ENCODE assay signal across 2 cellular contexts in the genomic region with DNA sequence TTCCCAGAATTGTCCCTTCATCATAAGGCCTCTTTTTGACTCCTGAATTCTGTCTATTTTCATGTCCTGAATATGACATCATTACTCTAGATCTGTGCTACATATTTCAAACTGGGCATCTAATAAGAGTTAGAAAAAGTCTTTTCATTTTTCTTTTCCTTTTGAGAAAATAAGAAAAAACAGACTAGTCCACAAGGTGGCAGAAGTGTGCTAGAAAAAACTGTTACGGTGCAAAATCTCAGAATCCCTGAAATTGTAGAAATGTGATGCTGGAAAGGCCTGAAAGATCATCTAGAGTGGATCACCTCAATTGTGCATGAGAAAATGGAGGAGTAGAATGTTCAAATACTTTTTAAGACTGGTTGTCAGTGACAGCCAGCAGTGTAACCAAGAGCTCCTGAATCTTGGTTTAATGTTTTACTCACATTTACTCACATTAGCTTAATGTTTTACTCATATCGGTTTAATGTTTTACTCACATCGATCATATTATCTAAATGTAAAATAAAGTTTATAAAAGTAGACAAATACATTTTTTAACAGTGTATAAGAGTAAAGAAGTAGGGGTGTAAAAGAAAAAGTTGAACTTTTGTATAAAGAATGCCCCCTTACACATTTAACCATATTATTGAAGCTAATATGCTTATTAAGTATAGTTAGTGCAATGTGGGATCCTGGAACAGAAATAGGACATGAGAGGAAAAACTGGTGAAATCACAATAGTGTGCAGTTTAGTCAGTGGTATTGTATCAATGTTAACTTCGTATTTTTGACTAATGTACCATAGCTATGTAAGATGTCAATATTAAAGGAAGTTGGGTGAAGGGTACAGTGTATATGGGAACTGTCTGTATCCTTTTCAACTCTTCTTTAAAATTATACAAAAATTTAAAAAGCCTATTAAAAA.
A peak's percentile ranks its signal among the peaks of the same experiment; 100 is the strongest.
TF ChIP-seq lines count a peak whose summit lies in the region.

No MANE protein-coding gene starts in this region.

TF ChIP-seq in Ishikawa, 13 proteins besides CTCF, POLR2A, EP300 and RAD21:
- TF ChIP-seq CREB1 (IDR thresholded peaks at IDR 0.05; ENCODE audit: low read depth) (no peak), EGR1 (IDR thresholded peaks at IDR 0.05) (no peak), CEBPB (IDR thresholded peaks at IDR 0.05) (no peak), YY1 (IDR thresholded peaks at IDR 0.05; ENCODE audit: low read depth) (no peak), TAF1 (IDR thresholded peaks at IDR 0.05; ENCODE audit: low read depth) (no peak), TEAD4 (IDR thresholded peaks at IDR 0.05) (no peak), ZBTB7A (IDR thresholded peaks at IDR 0.05; ENCODE audit: low read depth) (no peak), TCF12 (IDR thresholded peaks at IDR 0.05; ENCODE audit: low read depth) (no peak), NFIC (IDR thresholded peaks at IDR 0.05) (no peak), FOXM1 (IDR thresholded peaks at IDR 0.05; ENCODE audit: borderline replicate concordance, low read depth) (no peak)
- TF ChIP-seq, protein P1, sequence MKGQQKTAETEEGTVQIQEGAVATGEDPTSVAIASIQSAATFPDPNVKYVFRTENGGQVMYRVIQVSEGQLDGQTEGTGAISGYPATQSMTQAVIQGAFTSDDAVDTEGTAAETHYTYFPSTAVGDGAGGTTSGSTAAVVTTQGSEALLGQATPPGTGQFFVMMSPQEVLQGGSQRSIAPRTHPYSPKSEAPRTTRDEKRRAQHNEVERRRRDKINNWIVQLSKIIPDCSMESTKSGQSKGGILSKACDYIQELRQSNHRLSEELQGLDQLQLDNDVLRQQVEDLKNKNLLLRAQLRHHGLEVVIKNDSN (IDR thresholded peaks at IDR 0.05): no peak
- TF ChIP-seq, protein P2, sequence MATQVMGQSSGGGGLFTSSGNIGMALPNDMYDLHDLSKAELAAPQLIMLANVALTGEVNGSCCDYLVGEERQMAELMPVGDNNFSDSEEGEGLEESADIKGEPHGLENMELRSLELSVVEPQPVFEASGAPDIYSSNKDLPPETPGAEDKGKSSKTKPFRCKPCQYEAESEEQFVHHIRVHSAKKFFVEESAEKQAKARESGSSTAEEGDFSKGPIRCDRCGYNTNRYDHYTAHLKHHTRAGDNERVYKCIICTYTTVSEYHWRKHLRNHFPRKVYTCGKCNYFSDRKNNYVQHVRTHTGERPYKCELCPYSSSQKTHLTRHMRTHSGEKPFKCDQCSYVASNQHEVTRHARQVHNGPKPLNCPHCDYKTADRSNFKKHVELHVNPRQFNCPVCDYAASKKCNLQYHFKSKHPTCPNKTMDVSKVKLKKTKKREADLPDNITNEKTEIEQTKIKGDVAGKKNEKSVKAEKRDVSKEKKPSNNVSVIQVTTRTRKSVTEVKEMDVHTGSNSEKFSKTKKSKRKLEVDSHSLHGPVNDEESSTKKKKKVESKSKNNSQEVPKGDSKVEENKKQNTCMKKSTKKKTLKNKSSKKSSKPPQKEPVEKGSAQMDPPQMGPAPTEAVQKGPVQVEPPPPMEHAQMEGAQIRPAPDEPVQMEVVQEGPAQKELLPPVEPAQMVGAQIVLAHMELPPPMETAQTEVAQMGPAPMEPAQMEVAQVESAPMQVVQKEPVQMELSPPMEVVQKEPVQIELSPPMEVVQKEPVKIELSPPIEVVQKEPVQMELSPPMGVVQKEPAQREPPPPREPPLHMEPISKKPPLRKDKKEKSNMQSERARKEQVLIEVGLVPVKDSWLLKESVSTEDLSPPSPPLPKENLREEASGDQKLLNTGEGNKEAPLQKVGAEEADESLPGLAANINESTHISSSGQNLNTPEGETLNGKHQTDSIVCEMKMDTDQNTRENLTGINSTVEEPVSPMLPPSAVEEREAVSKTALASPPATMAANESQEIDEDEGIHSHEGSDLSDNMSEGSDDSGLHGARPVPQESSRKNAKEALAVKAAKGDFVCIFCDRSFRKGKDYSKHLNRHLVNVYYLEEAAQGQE (IDR thresholded peaks at IDR 0.05; ENCODE audit: low read depth): no peak
- TF ChIP-seq, protein P3, sequence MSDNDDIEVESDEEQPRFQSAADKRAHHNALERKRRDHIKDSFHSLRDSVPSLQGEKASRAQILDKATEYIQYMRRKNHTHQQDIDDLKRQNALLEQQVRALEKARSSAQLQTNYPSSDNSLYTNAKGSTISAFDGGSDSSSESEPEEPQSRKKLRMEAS (IDR thresholded peaks at IDR 0.05): no peak

TF ChIP-seq in HepG2, 621 proteins besides CTCF, POLR2A, EP300 and RAD21:
- TF ChIP-seq CEBPG (CRISPR knock-in tag; IDR thresholded peaks at IDR 0.05) (no peak), RXRB (CRISPR knock-in tag; IDR thresholded peaks at IDR 0.05; ENCODE audit: borderline replicate concordance) (no peak), TCF7L2 (IDR thresholded peaks at IDR 0.05; ENCODE audit: low read depth, low read length) (no peak), MEIS2 (CRISPR knock-in tag; IDR thresholded peaks at IDR 0.05) (no peak), FOXA3 (CRISPR knock-in tag; IDR thresholded peaks at IDR 0.05) (no peak), HNRNPUL1 (IDR thresholded peaks at IDR 0.05; ENCODE audit: low read depth, low read length) (peak; percentile 54; the same call in 1 of the 2 replicates), STAG1 (CRISPR knock-in tag; IDR thresholded peaks at IDR 0.05) (peak; percentile 16; the same call in 1 of the 2 replicates), ASH2L (IDR thresholded peaks at IDR 0.05; ENCODE audit: insufficient read length, low read depth, low read length) (no peak), ZNF451 (CRISPR knock-in tag; IDR thresholded peaks at IDR 0.05) (no peak), ZNF549 (CRISPR knock-in tag; IDR thresholded peaks at IDR 0.05) (no peak), CREB1 (IDR thresholded peaks at IDR 0.05) (no peak), CREB1 (CRISPR knock-in tag; IDR thresholded peaks at IDR 0.05) (no peak), RBM22 (optimal IDR thresholded peaks at IDR 0.05; ENCODE audit: low read length) (no peak), ZSCAN31 (CRISPR knock-in tag; IDR thresholded peaks at IDR 0.05; ENCODE audit: low read depth) (no peak), TBX2 (CRISPR knock-in tag; IDR thresholded peaks at IDR 0.05; ENCODE audit: borderline replicate concordance) (no peak), NONO (IDR thresholded peaks at IDR 0.05) (no peak), NONO (CRISPR knock-in tag; conservative IDR thresholded peaks at IDR 0.05) (no peak)
- TF ChIP-seq, protein P4, sequence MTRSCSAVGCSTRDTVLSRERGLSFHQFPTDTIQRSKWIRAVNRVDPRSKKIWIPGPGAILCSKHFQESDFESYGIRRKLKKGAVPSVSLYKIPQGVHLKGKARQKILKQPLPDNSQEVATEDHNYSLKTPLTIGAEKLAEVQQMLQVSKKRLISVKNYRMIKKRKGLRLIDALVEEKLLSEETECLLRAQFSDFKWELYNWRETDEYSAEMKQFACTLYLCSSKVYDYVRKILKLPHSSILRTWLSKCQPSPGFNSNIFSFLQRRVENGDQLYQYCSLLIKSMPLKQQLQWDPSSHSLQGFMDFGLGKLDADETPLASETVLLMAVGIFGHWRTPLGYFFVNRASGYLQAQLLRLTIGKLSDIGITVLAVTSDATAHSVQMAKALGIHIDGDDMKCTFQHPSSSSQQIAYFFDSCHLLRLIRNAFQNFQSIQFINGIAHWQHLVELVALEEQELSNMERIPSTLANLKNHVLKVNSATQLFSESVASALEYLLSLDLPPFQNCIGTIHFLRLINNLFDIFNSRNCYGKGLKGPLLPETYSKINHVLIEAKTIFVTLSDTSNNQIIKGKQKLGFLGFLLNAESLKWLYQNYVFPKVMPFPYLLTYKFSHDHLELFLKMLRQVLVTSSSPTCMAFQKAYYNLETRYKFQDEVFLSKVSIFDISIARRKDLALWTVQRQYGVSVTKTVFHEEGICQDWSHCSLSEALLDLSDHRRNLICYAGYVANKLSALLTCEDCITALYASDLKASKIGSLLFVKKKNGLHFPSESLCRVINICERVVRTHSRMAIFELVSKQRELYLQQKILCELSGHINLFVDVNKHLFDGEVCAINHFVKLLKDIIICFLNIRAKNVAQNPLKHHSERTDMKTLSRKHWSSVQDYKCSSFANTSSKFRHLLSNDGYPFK (CRISPR knock-in tag; IDR thresholded peaks at IDR 0.05; ENCODE audit: borderline replicate concordance): no peak
- TF ChIP-seq, protein P5, sequence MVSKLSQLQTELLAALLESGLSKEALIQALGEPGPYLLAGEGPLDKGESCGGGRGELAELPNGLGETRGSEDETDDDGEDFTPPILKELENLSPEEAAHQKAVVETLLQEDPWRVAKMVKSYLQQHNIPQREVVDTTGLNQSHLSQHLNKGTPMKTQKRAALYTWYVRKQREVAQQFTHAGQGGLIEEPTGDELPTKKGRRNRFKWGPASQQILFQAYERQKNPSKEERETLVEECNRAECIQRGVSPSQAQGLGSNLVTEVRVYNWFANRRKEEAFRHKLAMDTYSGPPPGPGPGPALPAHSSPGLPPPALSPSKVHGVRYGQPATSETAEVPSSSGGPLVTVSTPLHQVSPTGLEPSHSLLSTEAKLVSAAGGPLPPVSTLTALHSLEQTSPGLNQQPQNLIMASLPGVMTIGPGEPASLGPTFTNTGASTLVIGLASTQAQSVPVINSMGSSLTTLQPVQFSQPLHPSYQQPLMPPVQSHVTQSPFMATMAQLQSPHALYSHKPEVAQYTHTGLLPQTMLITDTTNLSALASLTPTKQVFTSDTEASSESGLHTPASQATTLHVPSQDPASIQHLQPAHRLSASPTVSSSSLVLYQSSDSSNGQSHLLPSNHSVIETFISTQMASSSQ (IDR thresholded peaks at IDR 0.05; ENCODE audit: low read depth): peak; percentile 79; the same call in 1 of the 2 replicates
- TF ChIP-seq, protein P5 (CRISPR knock-in tag; IDR thresholded peaks at IDR 0.05; ENCODE audit: borderline replicate concordance): 0 out of 2 replicates have a peak, but pooled peaks have one; percentile 39
- TF ChIP-seq, protein P6, sequence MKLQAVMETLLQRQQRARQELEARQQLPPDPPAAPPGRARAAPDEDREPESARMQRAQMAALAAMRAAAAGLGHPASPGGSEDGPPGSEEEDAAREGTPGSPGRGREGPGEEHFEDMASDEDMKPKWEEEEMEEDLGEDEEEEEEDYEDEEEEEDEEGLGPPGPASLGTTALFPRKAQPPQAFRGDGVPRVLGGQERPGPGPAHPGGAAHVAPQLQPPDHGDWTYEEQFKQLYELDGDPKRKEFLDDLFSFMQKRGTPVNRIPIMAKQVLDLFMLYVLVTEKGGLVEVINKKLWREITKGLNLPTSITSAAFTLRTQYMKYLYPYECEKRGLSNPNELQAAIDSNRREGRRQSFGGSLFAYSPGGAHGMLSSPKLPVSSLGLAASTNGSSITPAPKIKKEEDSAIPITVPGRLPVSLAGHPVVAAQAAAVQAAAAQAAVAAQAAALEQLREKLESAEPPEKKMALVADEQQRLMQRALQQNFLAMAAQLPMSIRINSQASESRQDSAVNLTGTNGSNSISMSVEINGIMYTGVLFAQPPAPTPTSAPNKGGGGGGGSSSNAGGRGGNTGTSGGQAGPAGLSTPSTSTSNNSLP (IDR thresholded peaks at IDR 0.05; ENCODE audit: low read depth, low read length): 0 out of 2 replicates have a peak, but pooled peaks have one; percentile 53
- TF ChIP-seq, protein P7, sequence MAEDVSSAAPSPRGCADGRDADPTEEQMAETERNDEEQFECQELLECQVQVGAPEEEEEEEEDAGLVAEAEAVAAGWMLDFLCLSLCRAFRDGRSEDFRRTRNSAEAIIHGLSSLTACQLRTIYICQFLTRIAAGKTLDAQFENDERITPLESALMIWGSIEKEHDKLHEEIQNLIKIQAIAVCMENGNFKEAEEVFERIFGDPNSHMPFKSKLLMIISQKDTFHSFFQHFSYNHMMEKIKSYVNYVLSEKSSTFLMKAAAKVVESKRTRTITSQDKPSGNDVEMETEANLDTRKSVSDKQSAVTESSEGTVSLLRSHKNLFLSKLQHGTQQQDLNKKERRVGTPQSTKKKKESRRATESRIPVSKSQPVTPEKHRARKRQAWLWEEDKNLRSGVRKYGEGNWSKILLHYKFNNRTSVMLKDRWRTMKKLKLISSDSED (CRISPR knock-in tag; IDR thresholded peaks at IDR 0.05): no peak
